ENCODE assay signal across 13 cellular contexts in the genomic region with DNA sequence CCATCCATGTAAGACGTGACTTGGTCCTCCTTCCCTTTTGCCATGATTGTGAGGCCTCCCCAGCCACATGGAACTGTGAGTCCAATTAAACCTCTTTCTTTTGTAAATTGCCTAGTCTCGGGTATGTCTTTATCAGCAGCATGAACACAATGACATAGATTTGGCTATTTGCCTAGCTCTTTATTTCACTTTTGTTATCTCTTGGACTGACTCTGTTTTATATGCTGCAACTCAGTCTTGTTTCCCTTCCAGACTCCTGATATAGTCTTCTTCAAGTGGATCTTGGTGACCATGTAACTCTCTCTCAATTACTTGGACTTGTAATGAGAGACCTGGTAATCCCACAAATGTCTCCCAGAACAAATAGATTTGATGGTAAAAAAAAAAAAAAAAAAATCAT.
"Had no signal": no experiment of that assay in that cellular context is flagged by ENCODE, and none has a peak within 500 bp of the region (broad histone marks: within the 10 kb centered on the region; RNA-seq: fewer than 3 reads in every experiment).

No MANE protein-coding gene starts in this region.

- H3K36me3 ChIP-seq: esophagus muscularis mucosa, neutrophil, suprapubic skin, thyroid gland had no signal

- DNase-seq: effector memory CD4-positive, alpha-beta T cell; foreskin keratinocyte; kidney glomerular epithelial cell; mucosa of descending colon; naive thymus-derived CD8-positive, alpha-beta T cell; posterior cingulate gyrus; stimulated activated naive CD8-positive, alpha-beta T cell treated with anti-CD3 and anti-CD28 coated beads, Interleukin-15, Interleukin-2, amounts not matched to agents 100 U/mL and 50 U/mL, for 24 hours; thyroid gland had no signal

- H3K27ac Mint-ChIP-seq: naive thymus-derived CD8-positive, alpha-beta T cell; type B pancreatic cell had no signal

- H3K27me3 Mint-ChIP-seq: naive thymus-derived CD8-positive, alpha-beta T cell had no signal

- H3K9me3 ChIP-seq: mucosa of descending colon, neutrophil, suprapubic skin, thyroid gland had no signal

- H3K27me3 ChIP-seq: esophagus muscularis mucosa, foreskin keratinocyte, neutrophil, suprapubic skin had no signal

- H3K36me3 Mint-ChIP-seq: naive thymus-derived CD8-positive, alpha-beta T cell; type B pancreatic cell had no signal

- H3K4me1 Mint-ChIP-seq: naive thymus-derived CD8-positive, alpha-beta T cell had no signal

- H3K4me1 ChIP-seq: esophagus muscularis mucosa, suprapubic skin, thyroid gland had no signal

- H3K4me3 ChIP-seq: esophagus muscularis mucosa, mucosa of descending colon, skin epidermis, suprapubic skin, thyroid gland had no signal

- H3K4me3 Mint-ChIP-seq: naive thymus-derived CD8-positive, alpha-beta T cell; type B pancreatic cell had no signal
